Comparison of ENCODE assay signal across 18 cellular contexts in genomic region chr2:200364620-200365019, GRCh38. TPM values are rescaled to one million over a fixed set of nuclear protein-coding genes. Genes with fewer than 3 reads are reported as not detected.
DNase-seq lines count a peak whose midpoint lies in the region; ATAC-seq and TF ChIP-seq lines count a peak whose summit lies in the region.
"Had no signal": no experiment of that assay in that cellular context is flagged by ENCODE, and none has a peak within 500 bp of the region (broad histone marks: within the 10 kb centered on the region; RNA-seq: fewer than 3 reads in every experiment).

No MANE protein-coding gene starts in this region.

- in situ Hi-C loops in Panc1 (cut with HindIII; ENCODE audit: low pct_unique_long_range_greater_than_20kb, low sequenced_read_pairs) = no loop called here

- intact Hi-C loops in Panc1 (cut with micrococcal nuclease; ENCODE audit: unreplicated experiment) = no loop called here

- CTCF ChIA-PET in Panc1 (lab: Charles Lee) = no interaction called here

- H3K4me3 Mint-ChIP-seq in endothelial cell (ENCODE audit: unreplicated experiment) = no peak overlapping the region
- H3K4me3 Mint-ChIP-seq in nephron = no peak overlapping the region
- H3K4me3 Mint-ChIP-seq in type B pancreatic cell = no peak overlapping the region
- H3K4me3 Mint-ChIP-seq in stimulated activated naive CD8-positive, alpha-beta T cell treated with anti-CD3 and anti-CD28 coated beads, Interleukin-15, amount 100 ng/mL, for 72 hours = no peak overlapping the region
- H3K4me3 Mint-ChIP-seq: CD14-positive monocyte had no signal

- H3K36me3 ChIP-seq in Panc1 (ENCODE audit: control insufficient read depth, insufficient read depth, low read length) = no peaks in the 10 kb centered on the region

- H3K4me3 ChIP-seq in Panc1 (ENCODE audit: low read depth in 2 of 2, low read length in 2 of 2) = no peak overlapping the region

- no peaks in the 10 kb centered on the region for H3K9me3 Mint-ChIP-seq in endothelial cell (ENCODE audit: unreplicated experiment)
- H3K9me3 Mint-ChIP-seq in nephron = no peaks in the 10 kb centered on the region
- H3K9me3 Mint-ChIP-seq in type B pancreatic cell = no peaks in the 10 kb centered on the region
- no peaks in the 10 kb centered on the region for H3K9me3 Mint-ChIP-seq in stimulated activated naive CD8-positive, alpha-beta T cell treated with anti-CD3 and anti-CD28 coated beads, Interleukin-15, amount 100 ng/mL, for 72 hours
- H3K9me3 Mint-ChIP-seq: CD14-positive monocyte had no signal

- no peak for TF ChIP-seq CTCF in Panc1 (IDR thresholded peaks at IDR 0.05)
- TF ChIP-seq CTCF in endothelial cell (IDR thresholded peaks at IDR 0.05; ENCODE audit: unreplicated experiment) = no peak
- no peak for TF ChIP-seq CTCF in nephron (IDR thresholded peaks at IDR 0.05; ENCODE audit: unreplicated experiment in 3 of 3)
- no peak for TF ChIP-seq CTCF in type B pancreatic cell (conservative IDR thresholded peaks at IDR 0.05)

- H3K27ac ChIP-seq in Panc1 (ENCODE audit: low read length) = peak overlapping the region; percentile 52

- H3K36me3 Mint-ChIP-seq in endothelial cell (ENCODE audit: low read depth, unreplicated experiment) = no peaks in the 10 kb centered on the region
- peaks cover 6% of the 10 kb centered on the region for H3K36me3 Mint-ChIP-seq in nephron (ENCODE audit: low read depth)
- H3K36me3 Mint-ChIP-seq in type B pancreatic cell = no peaks in the 10 kb centered on the region
- H3K36me3 Mint-ChIP-seq: CD14-positive monocyte had no signal

- H3K27ac Mint-ChIP-seq in endothelial cell (ENCODE audit: unreplicated experiment) (peak overlapping the region; percentile 11), nephron (peak overlapping the region; percentile 8 to 60 (median 30)), type B pancreatic cell (peak overlapping the region; percentile 7)
- H3K27ac Mint-ChIP-seq in stimulated activated naive CD8-positive, alpha-beta T cell treated with anti-CD3 and anti-CD28 coated beads, Interleukin-15, amount 100 ng/mL, for 72 hours = no peak overlapping the region
- H3K27ac Mint-ChIP-seq: CD14-positive monocyte had no signal

- no peaks in the 10 kb centered on the region for H3K27me3 Mint-ChIP-seq in endothelial cell (ENCODE audit: unreplicated experiment)
- no peaks in the 10 kb centered on the region for H3K27me3 Mint-ChIP-seq in nephron (ENCODE audit: low read depth)
- no peaks in the 10 kb centered on the region for H3K27me3 Mint-ChIP-seq in type B pancreatic cell
- H3K27me3 Mint-ChIP-seq in stimulated activated naive CD8-positive, alpha-beta T cell treated with anti-CD3 and anti-CD28 coated beads, Interleukin-15, amount 100 ng/mL, for 72 hours = no peaks in the 10 kb centered on the region

- POLR2A ChIA-PET in Panc1 (lab: Charles Lee) = no interaction called here

- H3K27me3 ChIP-seq in Panc1 (ENCODE audit: control insufficient read depth, insufficient read depth, low read length) = no peaks in the 10 kb centered on the region

- H3K4me1 ChIP-seq in Panc1 (ENCODE audit: control insufficient read depth, insufficient read depth, low read length) = peaks cover 58% of the 10 kb centered on the region

- no peaks in the 10 kb centered on the region for H3K9me3 ChIP-seq in Panc1 (ENCODE audit: control insufficient read depth, insufficient read depth, low read depth, low read length)

- ATAC-seq in Panc1 = no peak
- no peak for ATAC-seq in stimulated activated naive CD8-positive, alpha-beta T cell treated with anti-CD3 and anti-CD28 coated beads, Interleukin-15, amount 100 ng/mL, for 72 hours
- ATAC-seq in HG02678 (IDR thresholded peaks at IDR 0.05; ENCODE audit: unreplicated experiment) = no peak

- peaks cover 28% of the 10 kb centered on the region for H3K4me1 Mint-ChIP-seq in endothelial cell (ENCODE audit: unreplicated experiment)
- peaks cover 48% of the 10 kb centered on the region for H3K4me1 Mint-ChIP-seq in nephron
- H3K4me1 Mint-ChIP-seq in type B pancreatic cell (ENCODE audit: unreplicated experiment) = peaks cover 57% of the 10 kb centered on the region
- no peaks in the 10 kb centered on the region for H3K4me1 Mint-ChIP-seq in stimulated activated naive CD8-positive, alpha-beta T cell treated with anti-CD3 and anti-CD28 coated beads, Interleukin-15, amount 100 ng/mL, for 72 hours

- DNase-seq in Panc1 (ENCODE audit: low read depth, low spot score) = no peak
- DNase-seq in endothelial cell (ENCODE audit: low spot score) = no peak
- DNase-seq in type B pancreatic cell (ENCODE audit: extremely low spot score, unreplicated experiment) = no peak
- no peak for DNase-seq in LoVo (ENCODE audit: low spot score)
- DNase-seq in stimulated activated naive CD8-positive, alpha-beta T cell treated with anti-CD3 and anti-CD28 coated beads, Interleukin-15, amount 100 ng/mL, for 72 hours = no peak
- DNase-seq: AML-193, DMS153, GOT3, Karpas-422, MM.1S, NCI-H1092 treated with DMSO at 0.1 percent for 48 hours, NCI-H1694, NCI-H2107, NCI-H2227 treated with DMSO at 0.1 percent for 48 hours, NCI-H524 treated with DMSO at 0.1 percent for 48 hours had no signal

- no TSS peak for BruUV-seq in Panc1 (replicated peaks; lab: Mats Ljungman, UMichigan)

RNA-seq across cellular contexts. Expression of gene SPATS2L, which starts 58.1 kb away (rescaled TPM):
- total RNA-seq in Panc1 (2021; ENCODE audit: unreplicated experiment) = 282 TPM
- 189 TPM for polyA plus RNA-seq in Panc1 (2012; ENCODE audit: insufficient read length)
- total RNA-seq in endothelial cell (ENCODE audit: unreplicated experiment) = 72.9 TPM
- total RNA-seq in type B pancreatic cell (ENCODE audit: low replicate concordance) = 97.8 and 114 TPM in 2 replicates

Comparison
In these comparisons a context has a peak if more than half of its experiments do, and no peak if none do; other contexts are left out.
1. H3K27ac Mint-ChIP-seq: peak in endothelial cell (single experiment), nephron (3 of 3) and type B pancreatic cell (single experiment); none in stimulated activated naive CD8-positive, alpha-beta T cell treated with anti-CD3 and anti-CD28 coated beads, Interleukin-15, amount 100 ng/mL, for 72 hours (0 of 2).